Comparison of ENCODE assay signal across 10 cellular contexts in genomic region chr14:70782361-70782760, GRCh38. TPM values are rescaled to one million over a fixed set of nuclear protein-coding genes. Genes with fewer than 3 reads are reported as not detected.
DNase-seq lines count a peak whose midpoint lies in the region; ATAC-seq and TF ChIP-seq lines count a peak whose summit lies in the region.
"Had no signal": no experiment of that assay in that cellular context is flagged by ENCODE, and none has a peak within 500 bp of the region (broad histone marks: within the 10 kb centered on the region; RNA-seq: fewer than 3 reads in every experiment).

No MANE protein-coding gene starts in this region.

- no peak overlapping the region for H2AFZ ChIP-seq in SK-N-SH (ENCODE audit: low read depth)

- no peaks in the 10 kb centered on the region for H3K9me3 ChIP-seq in SK-N-SH
- H3K9me3 ChIP-seq in psoas muscle, result no peaks in the 10 kb centered on the region

- TF ChIP-seq EP300 in SK-N-SH (IDR thresholded peaks at IDR 0.05; ENCODE audit: borderline replicate concordance in 1 of 2, low read depth in 1 of 2, low read length in 1 of 2), result no peak

- no peaks in the 10 kb centered on the region for H4K20me1 ChIP-seq in SK-N-SH (ENCODE audit: insufficient read depth)

- H3K4me3 ChIP-seq in SK-N-SH (ENCODE audit: low read depth in 2 of 2, low read length in 1 of 2) (no peak overlapping the region), psoas muscle (no peak overlapping the region)

- CTCF ChIA-PET in SK-N-SH (lab: Yijun Ruan, JAX), result no interaction called here

- H3K4me2 ChIP-seq in SK-N-SH, result 0 out of 2 replicates have a peak overlapping the region, but pooled peaks have one; percentile 41

- WGBS in SK-N-SH (ENCODE audit: low lambda C conversion rate), result 75% methylated on average over 2 of the region's 2 CpGs
- WGBS in psoas muscle, 3 donors, result 85 to 93% (median 86%) methylated on average over 2 of the region's 2 CpGs

- no peaks in the 10 kb centered on the region for H3K36me3 ChIP-seq in SK-N-SH (replicated peaks in 1 of 2; ENCODE audit: control insufficient read depth in 1 of 2, insufficient read depth in 2 of 2, low read length in 1 of 2)
- no peaks in the 10 kb centered on the region for H3K36me3 ChIP-seq in psoas muscle (ENCODE audit: insufficient read depth in 1 of 2, low read depth in 1 of 2)

- ATAC-seq in foreskin keratinocyte (peak; percentile 98), GM18867 (IDR thresholded peaks at IDR 0.05; ENCODE audit: unreplicated experiment) (no peak), psoas muscle (no peak)
- ATAC-seq: activated CD8-positive, alpha-beta T cell treated with anti-CD3 and anti-CD28 coated beads for 36 hours had no signal

- no peaks in the 10 kb centered on the region for H3K9me2 ChIP-seq in SK-N-SH

- no peak overlapping the region for H3K27ac ChIP-seq in SK-N-SH (ENCODE audit: low read depth in 2 of 2, low read length in 1 of 2)
- H3K27ac ChIP-seq in foreskin keratinocyte, result no peak overlapping the region
- no peak overlapping the region for H3K27ac ChIP-seq in psoas muscle

- TF ChIP-seq CTCF in SK-N-SH (IDR thresholded peaks at IDR 0.05), result no peak
- TF ChIP-seq CTCF in foreskin keratinocyte (conservative IDR thresholded peaks at IDR 0.05), result no peak
- no peak for TF ChIP-seq CTCF in GM13977 (IDR thresholded peaks at IDR 0.05; ENCODE audit: extremely low read depth, insufficient read depth, missing control alignments)
- TF ChIP-seq CTCF in psoas muscle (IDR thresholded peaks at IDR 0.05), result no peak

- POLR2A ChIA-PET in SK-N-SH (lab: Yijun Ruan, JAX), result no interaction called here

- in situ Hi-C loops in GM13977 (cut with MboI; ENCODE audit: low pct_unique_long_range_greater_than_20kb, low sequenced_read_pairs, unreplicated experiment), result no loop called here

- H3K27me3 ChIP-seq in SK-N-SH (ENCODE audit: insufficient read depth) (no peaks in the 10 kb centered on the region), foreskin keratinocyte (no peaks in the 10 kb centered on the region), psoas muscle (ENCODE audit: insufficient read depth in 3 of 3, low read length in 2 of 3) (no peaks in the 10 kb centered on the region)

- H3K9ac ChIP-seq in SK-N-SH, result no peak overlapping the region

- DNase-seq in AG20443 (ENCODE audit: low spot score) (peak; percentile 44), H4 (ENCODE audit: low spot score) (peak; percentile 62), SK-N-SH (no peak), foreskin keratinocyte (peak; percentile 99), GM13977 (ENCODE audit: low spot score) (no peak), psoas muscle (no peak)
- DNase-seq in effector CD8-positive, alpha-beta T cell (lab: John Stamatoyannopoulos, UW), result no peak
- DNase-seq: activated CD8-positive, alpha-beta T cell treated with anti-CD3 and anti-CD28 coated beads for 36 hours; GF-D8 had no signal

- H3K79me2 ChIP-seq in SK-N-SH (ENCODE audit: insufficient read depth), result no peaks in the 10 kb centered on the region

- H3F3A ChIP-seq in SK-N-SH (replicated peaks; ENCODE audit: insufficient read depth), result no peaks in the 10 kb centered on the region

- TF ChIP-seq RAD21 in SK-N-SH (IDR thresholded peaks at IDR 0.05; ENCODE audit: low read length), result no peak

- H3K4me1 ChIP-seq in SK-N-SH (ENCODE audit: control insufficient read depth in 1 of 2, insufficient read depth in 2 of 2, low read depth in 1 of 2, low read length in 1 of 2), result 0 out of 4 replicates have a peak, but pooled peaks cover 0 to 2% of the 10 kb centered on the region in 2 experiments
- peaks cover 42% of the 10 kb centered on the region for H3K4me1 ChIP-seq in foreskin keratinocyte
- peaks cover 5% of the 10 kb centered on the region for H3K4me1 ChIP-seq in psoas muscle

- intact Hi-C loops in psoas muscle (cut with DNase I), result no loop called here

TF ChIP-seq in SK-N-SH, 30 proteins besides CTCF, POLR2A, EP300 and RAD21:
- TF ChIP-seq GABPA (IDR thresholded peaks at IDR 0.05; ENCODE audit: low read depth) (no peak), MAX (IDR thresholded peaks at IDR 0.05; ENCODE audit: low read depth) (no peak), FOSL2 (IDR thresholded peaks at IDR 0.05; ENCODE audit: borderline replicate concordance, low read depth) (peak; percentile 26; the same call in 1 of the 2 replicates)
- TF ChIP-seq, protein P1, sequence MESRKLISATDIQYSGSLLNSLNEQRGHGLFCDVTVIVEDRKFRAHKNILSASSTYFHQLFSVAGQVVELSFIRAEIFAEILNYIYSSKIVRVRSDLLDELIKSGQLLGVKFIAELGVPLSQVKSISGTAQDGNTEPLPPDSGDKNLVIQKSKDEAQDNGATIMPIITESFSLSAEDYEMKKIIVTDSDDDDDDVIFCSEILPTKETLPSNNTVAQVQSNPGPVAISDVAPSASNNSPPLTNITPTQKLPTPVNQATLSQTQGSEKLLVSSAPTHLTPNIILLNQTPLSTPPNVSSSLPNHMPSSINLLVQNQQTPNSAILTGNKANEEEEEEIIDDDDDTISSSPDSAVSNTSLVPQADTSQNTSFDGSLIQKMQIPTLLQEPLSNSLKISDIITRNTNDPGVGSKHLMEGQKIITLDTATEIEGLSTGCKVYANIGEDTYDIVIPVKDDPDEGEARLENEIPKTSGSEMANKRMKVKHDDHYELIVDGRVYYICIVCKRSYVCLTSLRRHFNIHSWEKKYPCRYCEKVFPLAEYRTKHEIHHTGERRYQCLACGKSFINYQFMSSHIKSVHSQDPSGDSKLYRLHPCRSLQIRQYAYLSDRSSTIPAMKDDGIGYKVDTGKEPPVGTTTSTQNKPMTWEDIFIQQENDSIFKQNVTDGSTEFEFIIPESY (IDR thresholded peaks at IDR 0.05; ENCODE audit: borderline replicate concordance, low read depth), result no peak

RNA-seq across cellular contexts. Expression of gene MAP3K9, which starts 27.0 kb away (rescaled TPM):
- total RNA-seq in H4 (2014; rRNA removed; shearing (Covaris generic)), result 2.7 and 3.0 TPM in 2 replicates
- polyA plus RNA-seq in SK-N-SH (2012; rRNA removed), result 2.0 and 2.1 TPM in 2 replicates
- polyA plus RNA-seq in SK-N-SH (2012; cell fraction: cytosol; rRNA removed), result 1.1 and 1.3 TPM in 2 replicates
- 4.0 and 4.3 TPM in 2 replicates for polyA plus RNA-seq in SK-N-SH (2012; cell fraction: nucleus; rRNA removed)
- 6.5 and 6.7 TPM in 2 replicates for total RNA-seq in foreskin keratinocyte
- 0.99 and 1.4 TPM in 2 replicates for polyA plus RNA-seq in foreskin keratinocyte
- 1 to 10 TPM; 2.1 to 4.3 (median 3.2) TPM for total RNA-seq in psoas muscle
- 1 to 10 TPM in 2 of 3 donors, under 1 TPM in 1; 0.44 to 1.8 (median 1.1) TPM for polyA plus RNA-seq in psoas muscle

Comparison
In these comparisons a context has a peak if more than half of its experiments do, and no peak if none do; other contexts are left out.
1. DNase-seq: peak in AG20443 (single experiment), H4 (single experiment) and foreskin keratinocyte (2 of 2); none in SK-N-SH (single experiment), effector CD8-positive, alpha-beta T cell (single experiment), GM13977 (single experiment) and psoas muscle (0 of 2).